In the genomic region with DNA sequence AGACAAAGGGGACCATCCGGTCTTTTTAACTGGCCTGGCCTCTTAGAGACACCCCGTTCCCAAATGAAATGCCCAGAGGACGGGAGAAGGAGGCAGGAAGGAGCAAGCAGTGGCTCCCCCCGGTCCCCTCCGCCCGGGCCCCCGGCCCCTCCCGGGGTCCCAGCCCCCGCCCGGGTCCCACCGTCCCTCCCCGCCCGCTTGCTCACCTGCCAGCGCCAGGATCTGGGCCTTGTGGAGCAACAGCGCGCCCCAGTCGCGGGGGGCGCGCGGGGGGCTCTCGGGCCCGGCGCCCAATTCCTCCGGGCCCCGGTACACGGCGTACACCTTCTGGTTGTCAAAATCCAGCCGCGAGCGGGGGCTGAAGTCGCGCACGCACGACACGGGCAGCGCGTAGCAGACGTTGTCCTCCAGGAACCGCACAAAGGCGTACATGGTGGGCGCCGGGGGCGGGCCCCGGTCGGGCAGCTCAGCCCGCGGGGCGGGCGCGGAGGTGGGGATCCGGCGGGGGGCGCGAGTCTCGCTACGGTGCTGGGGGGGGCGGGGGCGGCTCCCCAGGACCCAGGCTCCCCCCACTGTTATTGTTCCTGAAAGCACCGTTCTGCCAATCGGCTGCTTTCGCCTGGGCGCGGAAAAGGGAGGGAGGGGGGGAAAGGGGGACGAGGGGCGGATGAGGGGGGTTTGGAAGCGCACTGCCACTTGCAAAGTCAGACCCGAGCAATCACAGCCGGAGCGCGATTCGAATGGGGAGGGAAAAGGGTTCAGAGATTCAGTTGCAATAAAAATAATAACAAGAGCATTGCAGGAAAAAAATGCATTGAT, we compare ENCODE assay signal across 8 cellular contexts. TPM values are rescaled to one million over a fixed set of nuclear protein-coding genes. Genes with fewer than 3 reads are reported as not detected.
DNase-seq lines count a peak whose midpoint lies in the region; ATAC-seq, FAIRE-seq and TF ChIP-seq lines count a peak whose summit lies in the region.

A gene with protein sequence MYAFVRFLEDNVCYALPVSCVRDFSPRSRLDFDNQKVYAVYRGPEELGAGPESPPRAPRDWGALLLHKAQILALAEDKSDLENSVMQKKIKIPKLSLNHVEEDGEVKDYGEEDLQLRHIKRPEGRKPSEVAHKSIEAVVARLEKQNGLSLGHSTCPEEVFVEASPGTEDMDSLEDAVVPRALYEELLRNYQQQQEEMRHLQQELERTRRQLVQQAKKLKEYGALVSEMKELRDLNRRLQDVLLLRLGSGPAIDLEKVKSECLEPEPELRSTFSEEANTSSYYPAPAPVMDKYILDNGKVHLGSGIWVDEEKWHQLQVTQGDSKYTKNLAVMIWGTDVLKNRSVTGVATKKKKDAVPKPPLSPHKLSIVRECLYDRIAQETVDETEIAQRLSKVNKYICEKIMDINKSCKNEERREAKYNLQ (minus strand): TSS at position 492 of the 819 bp plus-strand sequence. CDS start 60 bp downstream, at position 432.

- CTCF ChIA-PET in mammary epithelial cell (lab: Charles Lee; ENCODE audit: low non-redundant PET): no interaction called here

- in situ Hi-C loops in mammary epithelial cell (cut with MboI; ENCODE audit: low sequenced_read_pairs in 2 of 2): no loop called here

- H4K20me1 ChIP-seq in mammary epithelial cell (ENCODE audit: insufficient read depth, low read length): no peaks in the 10 kb centered on the region

- no peaks in the 10 kb centered on the region for H3K79me2 ChIP-seq in mammary epithelial cell (ENCODE audit: insufficient read depth, low read length)

- peak within 1 kb of the TSS; percentile 74 for H3K4me2 ChIP-seq in mammary epithelial cell (ENCODE audit: insufficient read depth, low read depth, low read length)

- H3K36me3 ChIP-seq in mammary epithelial cell (ENCODE audit: insufficient read depth, low read length) (no peaks in the 10 kb centered on the region), kidney (ENCODE audit: control insufficient read depth in 1 of 2, insufficient read depth in 2 of 2, low read length in 2 of 2) (peaks cover 0 to 7% of the 10 kb centered on the region in 2 donors)

- no peak within 1 kb of the TSS for H3K27ac ChIP-seq in mammary epithelial cell (ENCODE audit: insufficient read depth, low read depth, low read length)
- H3K27ac ChIP-seq in kidney (ENCODE audit: low read depth in 2 of 2, low read length in 2 of 2): peak within 1 kb of the TSS; percentile 49 to 67

- H3K4me3 ChIP-seq in LNCaP clone FGC (ENCODE audit: low read depth, low read length): peak within 1 kb of the TSS; percentile 48
- peak within 1 kb of the TSS; percentile 22 to 48 (median 27) for H3K4me3 ChIP-seq in mammary epithelial cell (replicated peaks in 1 of 3; ENCODE audit: insufficient read depth in 1 of 3, low read depth in 2 of 3, low read length in 3 of 3)
- H3K4me3 ChIP-seq in kidney (ENCODE audit: low read length in 2 of 2): peak within 1 kb of the TSS; percentile 86 to 87

- WGBS in mammary epithelial cell (ENCODE audit: low coverage, missing lambda C conversion rate): 0% methylated on average over 2 of the region's 72 CpGs

- peak within 1 kb of the TSS; percentile 55 for H2AFZ ChIP-seq in mammary epithelial cell (ENCODE audit: low read depth, low read length)

- H3K27me3 ChIP-seq in mammary epithelial cell (ENCODE audit: insufficient read depth, low read length): peaks cover 5% of the 10 kb centered on the region

- DNase-seq in COLO668 (lab: John Stamatoyannopoulos, UW; ENCODE audit: unreplicated experiment): peak; percentile 55
- no peak for DNase-seq in LNCaP clone FGC (ENCODE audit: low read depth)
- peak in 3 of 5 experiments; percentile 25 to 81 (median 36) for DNase-seq in T-helper 2 cell
- no peak for DNase-seq in mammary epithelial cell
- peak; percentile 87 for DNase-seq in kidney
- DNase-seq in stimulated activated CD4-positive, alpha-beta T cell treated with anti-CD3 and anti-CD28 coated beads, Interleukin-12 subunit alpha, Interleukin-12 subunit beta, amount 100 ng/mL, for 48 hours (ENCODE audit: low read depth in 2 of 3, low spot score in 1 of 3): peak; percentile 12 to 22 (median 16)

- H3K9me3 ChIP-seq in mammary epithelial cell (replicated peaks; ENCODE audit: insufficient read depth, low read length) (no peaks in the 10 kb centered on the region), kidney (ENCODE audit: control insufficient read depth in 1 of 2, low read length in 2 of 2) (no peaks in the 10 kb centered on the region)

- BruUV-seq in mammary epithelial cell (replicated peaks; lab: Mats Ljungman, UMichigan): no TSS peak

- dilution Hi-C loops in mammary epithelial cell (cut with HindIII; ENCODE audit: low sequenced_read_pairs): no loop called here

- ATAC-seq in HG03439 (IDR thresholded peaks at IDR 0.05; ENCODE audit: unreplicated experiment) (no peak), GM21576 (IDR thresholded peaks at IDR 0.05; ENCODE audit: unreplicated experiment) (no peak)

- TF ChIP-seq CTCF in LNCaP clone FGC (IDR thresholded peaks at IDR 0.05; ENCODE audit: control insufficient read depth, extremely low read depth, insufficient read depth) (no peak), mammary epithelial cell (conservative IDR thresholded peaks at IDR 0.05 in 1 of 2, IDR thresholded peaks at IDR 0.05 in 1 of 2; ENCODE audit: extremely low read depth in 1 of 2, insufficient read depth in 1 of 2, low read depth in 1 of 2, low read length in 2 of 2) (no peak), kidney (IDR thresholded peaks at IDR 0.05; ENCODE audit: borderline replicate concordance, extremely low read depth, insufficient read depth) (no peak)

- H3K9ac ChIP-seq in mammary epithelial cell (ENCODE audit: insufficient read depth, low read length): no peak within 1 kb of the TSS
- H3K9ac ChIP-seq in kidney (ENCODE audit: low read length in 2 of 2): peak within 1 kb of the TSS; percentile 20 to 41

- no peak for FAIRE-seq in kidney (lab: Jason Lieb, UNC)

- H3K4me1 ChIP-seq in mammary epithelial cell (ENCODE audit: insufficient read depth, low read length): no peaks in the 10 kb centered on the region
- H3K4me1 ChIP-seq in kidney (ENCODE audit: control insufficient read depth in 1 of 2, insufficient read depth in 1 of 2, low read depth in 1 of 2, low read length in 2 of 2): peaks cover 16 to 18% of the 10 kb centered on the region in 2 donors

- intact Hi-C loops in mammary epithelial cell (cut with micrococcal nuclease) (no loop called here), kidney (cut with DNase I) (no loop called here)

RNA-seq across cellular contexts. Expression of the gene that starts here (rescaled TPM):
- 1 to 10 TPM in 1 of 2 donors, under 1 TPM in 1; 0.56 to 1.5 TPM for total RNA-seq in mammary epithelial cell
- 0.16 TPM for polyA plus RNA-seq in mammary epithelial cell
- not detected for polyA minus RNA-seq in mammary epithelial cell
- 11.6 TPM for total RNA-seq in kidney
- polyA plus RNA-seq in kidney (ENCODE audit: insufficient read depth, low read depth, low replicate concordance): 27.1 TPM

Comparison
In these comparisons a context has a peak if more than half of its experiments do, and no peak if none do; other contexts are left out.
1. RNA of the gene that starts here (polyA plus RNA-seq): 27.1 TPM in kidney (single experiment); 0.16 TPM in mammary epithelial cell (single experiment); every median in the first group is over 10 times any median in the second.
2. DNase-seq: peak in COLO668 (single experiment), T-helper 2 cell (3 of 5), kidney (single experiment) and stimulated activated CD4-positive, alpha-beta T cell treated with anti-CD3 and anti-CD28 coated beads, Interleukin-12 subunit alpha, Interleukin-12 subunit beta, amount 100 ng/mL, for 48 hours (3 of 3); none in LNCaP clone FGC (single experiment) and mammary epithelial cell (single experiment).
3. H3K4me3 ChIP-seq: peak in every context shown above with its lines; median percentile 86 in kidney; 48 in LNCaP clone FGC; 27 in mammary epithelial cell.